ENCODE assay signal across 10 cellular contexts in the genomic region with DNA sequence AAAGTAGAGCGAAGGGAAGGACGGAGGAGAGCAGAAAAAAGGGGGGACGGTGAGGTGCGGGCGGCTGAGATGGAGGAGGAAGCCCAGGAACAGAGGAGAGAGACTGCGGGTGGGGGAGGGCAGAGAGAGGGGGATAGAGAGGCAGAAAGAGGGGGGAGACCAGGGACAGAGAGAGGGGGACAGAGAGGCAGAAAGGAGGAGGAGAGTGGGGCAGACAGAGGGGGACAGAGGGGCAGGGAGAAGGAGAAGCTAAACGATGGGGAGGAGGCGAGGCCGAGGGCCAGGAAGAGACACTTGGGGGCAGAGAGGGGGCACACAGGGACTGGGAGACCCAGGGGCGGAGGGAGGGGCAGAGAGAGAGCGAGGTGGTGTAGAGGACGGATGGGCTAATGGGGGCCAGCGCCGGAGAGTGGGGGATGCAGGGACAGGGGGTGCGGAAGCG. TPM values are rescaled to one million over a fixed set of nuclear protein-coding genes. Genes with fewer than 3 reads are reported as not detected.
DNase-seq lines count a peak whose midpoint lies in the region; ATAC-seq and TF ChIP-seq lines count a peak whose summit lies in the region.
"Had no signal": no experiment of that assay in that cellular context is flagged by ENCODE, and none has a peak within 500 bp of the region (broad histone marks: within the 10 kb centered on the region; RNA-seq: fewer than 3 reads in every experiment).

No MANE protein-coding gene starts in this region.

- DNase-seq in activated T-cell treated with anti-CD3 and anti-CD28 coated beads, Interleukin-2, amount 50 U/mL, for 72 hours, result no peak
- DNase-seq in activated T-cell treated with anti-CD3 and anti-CD28 coated beads, Interleukin-2, amount 50 U/mL, for 48 hours, result no peak
- no peak for DNase-seq in brain microvascular endothelial cell
- DNase-seq in memory B cell (ENCODE audit: low spot score in 2 of 2), result no peak
- no peak for DNase-seq in testis
- no peak for DNase-seq in SIG-M5 treated with dmso at 0.1 percent for 504 hours (lab: John Stamatoyannopoulos, UW; ENCODE audit: unreplicated experiment)
- no peak for DNase-seq in NCI-H187 (lab: John Stamatoyannopoulos, UW)
- DNase-seq: NCI-H226 had no signal

- H3K4me3 ChIP-seq in brain microvascular endothelial cell (ENCODE audit: low read depth, low read length) (peak overlapping the region; percentile 26), testis (peak overlapping the region; percentile 53)

- H3K4me1 ChIP-seq in testis, result peaks cover 3% of the 10 kb centered on the region

- in situ Hi-C loops in brain microvascular endothelial cell (cut with HindIII; ENCODE audit: low pct_ligation_motif_present, low sequenced_read_pairs), result no loop called here

- peaks cover 38% of the 10 kb centered on the region for H3K4me1 Mint-ChIP-seq in activated T-cell treated with anti-CD3 and anti-CD28 coated beads, Interleukin-2, amount 50 U/mL, for 72 hours (ENCODE audit: low read depth)
- H3K4me1 Mint-ChIP-seq in memory B cell, result peaks cover 40% of the 10 kb centered on the region

- TF ChIP-seq POLR2A in testis (IDR thresholded peaks at IDR 0.05), result no peak

- no peaks in the 10 kb centered on the region for H3K9me3 Mint-ChIP-seq in activated T-cell treated with anti-CD3 and anti-CD28 coated beads, Interleukin-2, amount 50 U/mL, for 72 hours
- H3K9me3 Mint-ChIP-seq in memory B cell, result peaks cover 5% of the 10 kb centered on the region

- H3K27me3 ChIP-seq in brain microvascular endothelial cell (replicated peaks), result peaks cover 58% of the 10 kb centered on the region
- H3K27me3 ChIP-seq in testis, result no peaks in the 10 kb centered on the region

- no peak for ATAC-seq in activated T-cell treated with anti-CD3 and anti-CD28 coated beads, Interleukin-2, amount 50 U/mL, for 72 hours (replicated peaks in 1 of 2)
- no peak for ATAC-seq in memory B cell (ENCODE audit: low read depth)
- ATAC-seq in HG03378 (IDR thresholded peaks at IDR 0.05; ENCODE audit: unreplicated experiment), result no peak

- no peak overlapping the region for H3K27ac Mint-ChIP-seq in activated T-cell treated with anti-CD3 and anti-CD28 coated beads, Interleukin-2, amount 50 U/mL, for 72 hours
- no peak overlapping the region for H3K27ac Mint-ChIP-seq in memory B cell

- no peaks in the 10 kb centered on the region for H3K36me3 ChIP-seq in brain microvascular endothelial cell (replicated peaks)
- no peaks in the 10 kb centered on the region for H3K36me3 ChIP-seq in testis (ENCODE audit: low read depth, missing control alignments)

- H3K4me3 Mint-ChIP-seq in activated T-cell treated with anti-CD3 and anti-CD28 coated beads, Interleukin-2, amount 50 U/mL, for 72 hours, result peak overlapping the region; percentile 33 to 69
- peak overlapping the region; percentile 65 for H3K4me3 Mint-ChIP-seq in memory B cell

- peaks cover 79% of the 10 kb centered on the region for H3K27me3 Mint-ChIP-seq in activated T-cell treated with anti-CD3 and anti-CD28 coated beads, Interleukin-2, amount 50 U/mL, for 72 hours (ENCODE audit: low read depth)
- H3K27me3 Mint-ChIP-seq in memory B cell, result peaks cover 66% of the 10 kb centered on the region

- intact Hi-C loops in testis (cut with DNase I; ENCODE audit: low total_unique reads), result no loop called here

- TF ChIP-seq CTCF in brain microvascular endothelial cell (IDR thresholded peaks at IDR 0.05; ENCODE audit: low read depth, low read length, missing control alignments), result no peak
- no peak for TF ChIP-seq CTCF in testis (IDR thresholded peaks at IDR 0.05)

- WGBS in testis, 2 donors, result 1% methylated on average over 14 to 16 of the region's 16 CpGs

- H3K36me3 Mint-ChIP-seq in activated T-cell treated with anti-CD3 and anti-CD28 coated beads, Interleukin-2, amount 50 U/mL, for 72 hours (ENCODE audit: insufficient read depth in 2 of 2), result no peaks in the 10 kb centered on the region
- peaks cover 8% of the 10 kb centered on the region for H3K36me3 Mint-ChIP-seq in memory B cell

- H3K27ac ChIP-seq in brain microvascular endothelial cell, result no peak overlapping the region
- no peak overlapping the region for H3K27ac ChIP-seq in testis

- no peaks in the 10 kb centered on the region for H3K9me3 ChIP-seq in testis

RNA-seq across cellular contexts. Expression of gene MEIS3, which starts 0.7 kb away (rescaled TPM):
- under 1 TPM; 0.23 to 0.26 TPM for total RNA-seq in activated T-cell treated with anti-CD3 and anti-CD28 coated beads, Interleukin-2, amount 50 U/mL, for 72 hours
- 10 to 100 TPM; 12.5 to 21.3 TPM for total RNA-seq in testis
- 17.4 TPM for polyA plus RNA-seq in testis (ENCODE audit: insufficient read depth, low read depth, low replicate concordance)
- total RNA-seq: activated CD8-positive, alpha-beta memory T cell treated with anti-CD3 and anti-CD28 coated beads for 36 hours had no signal

RNA-seq across cellular contexts. Expression of gene SLC8A2, which starts 53.1 kb away (rescaled TPM):
- under 1 TPM; 0.17 to 0.97 TPM for total RNA-seq in activated T-cell treated with anti-CD3 and anti-CD28 coated beads, Interleukin-2, amount 50 U/mL, for 72 hours
- total RNA-seq in testis, result 10 to 100 TPM in 1 of 2 donors, 1 to 10 TPM in 1; 5.0 to 12.9 TPM
- polyA plus RNA-seq in testis (ENCODE audit: insufficient read depth, low read depth, low replicate concordance), result 4.2 TPM
- total RNA-seq: activated CD8-positive, alpha-beta memory T cell treated with anti-CD3 and anti-CD28 coated beads for 36 hours had no signal

Comparison
In these comparisons a context has a peak if more than half of its experiments do, and no peak if none do; other contexts are left out.
1. RNA of gene MEIS3, which starts 0.7 kb away (total RNA-seq): 12.5 to 21.3 TPM in testis; 0.23 to 0.26 TPM in activated T-cell treated with anti-CD3 and anti-CD28 coated beads, Interleukin-2, amount 50 U/mL, for 72 hours; every median in the first group is over 10 times any median in the second.